Comparison of ENCODE assay signal across 2 cellular contexts in genomic region chr19:11180346-11180745, GRCh38.
TF ChIP-seq lines count a peak whose summit lies in the region.

No MANE protein-coding gene starts in this region.

TF ChIP-seq in liver, 16 proteins besides CTCF, POLR2A, EP300 and RAD21:
- no peak for TF ChIP-seq JUND (IDR thresholded peaks at IDR 0.05)
- no peak for TF ChIP-seq EGR1 (IDR thresholded peaks at IDR 0.05; ENCODE audit: low read depth in 2 of 2)
- no peak for TF ChIP-seq ATF3 (IDR thresholded peaks at IDR 0.05)
- no peak for TF ChIP-seq TAF1 (conservative IDR thresholded peaks at IDR 0.05)
- TF ChIP-seq YY1 (IDR thresholded peaks at IDR 0.05), result no peak
- TF ChIP-seq GABPA (IDR thresholded peaks at IDR 0.05 in 1 of 2, conservative IDR thresholded peaks at IDR 0.05 in 1 of 2), result no peak
- no peak for TF ChIP-seq MAX (IDR thresholded peaks at IDR 0.05)
- TF ChIP-seq NR2F2 (IDR thresholded peaks at IDR 0.05), result no peak
- TF ChIP-seq SP1 (IDR thresholded peaks at IDR 0.05), result no peak
- no peak for TF ChIP-seq HNF4G (IDR thresholded peaks at IDR 0.05)
- TF ChIP-seq FOXA1 (IDR thresholded peaks at IDR 0.05), result no peak
- TF ChIP-seq HNF4A (conservative IDR thresholded peaks at IDR 0.05), result no peak
- no peak for TF ChIP-seq FOXA2 (IDR thresholded peaks at IDR 0.05)

TF ChIP-seq in HepG2, 621 proteins besides CTCF, POLR2A, EP300 and RAD21:
- TF ChIP-seq PHF21A (CRISPR knock-in tag; IDR thresholded peaks at IDR 0.05) (no peak), RBM39 (IDR thresholded peaks at IDR 0.05; ENCODE audit: low read depth, low read length, poor library complexity, severe bottlenecking) (no peak), GMEB1 (CRISPR knock-in tag; IDR thresholded peaks at IDR 0.05; ENCODE audit: borderline replicate concordance) (no peak), CBFB (CRISPR knock-in tag; IDR thresholded peaks at IDR 0.05) (no peak), HINFP (CRISPR knock-in tag; IDR thresholded peaks at IDR 0.05; ENCODE audit: low read depth) (no peak), ARID3A (IDR thresholded peaks at IDR 0.05; ENCODE audit: low read depth, low read length) (no peak), TOPORS (CRISPR knock-in tag; IDR thresholded peaks at IDR 0.05) (no peak), SRSF1 (optimal IDR thresholded peaks at IDR 0.05; ENCODE audit: low read depth, low read length) (no peak), HMGA1 (CRISPR knock-in tag; conservative IDR thresholded peaks at IDR 0.05) (no peak), SIX4 (CRISPR knock-in tag; IDR thresholded peaks at IDR 0.05) (no peak), ZNF224 (CRISPR knock-in tag; IDR thresholded peaks at IDR 0.05) (no peak), ZFP82 (CRISPR knock-in tag; IDR thresholded peaks at IDR 0.05; ENCODE audit: borderline replicate concordance) (no peak), TFDP2 (CRISPR knock-in tag; IDR thresholded peaks at IDR 0.05) (no peak), SSRP1 (CRISPR knock-in tag; IDR thresholded peaks at IDR 0.05) (no peak), FOXJ3 (CRISPR knock-in tag; IDR thresholded peaks at IDR 0.05; ENCODE audit: borderline replicate concordance) (no peak), RARA (CRISPR knock-in tag; IDR thresholded peaks at IDR 0.05) (no peak), PAX8 (CRISPR knock-in tag; IDR thresholded peaks at IDR 0.05; ENCODE audit: borderline replicate concordance) (no peak)
